Comparison of ENCODE assay signal across 10 cellular contexts in the genomic region with DNA sequence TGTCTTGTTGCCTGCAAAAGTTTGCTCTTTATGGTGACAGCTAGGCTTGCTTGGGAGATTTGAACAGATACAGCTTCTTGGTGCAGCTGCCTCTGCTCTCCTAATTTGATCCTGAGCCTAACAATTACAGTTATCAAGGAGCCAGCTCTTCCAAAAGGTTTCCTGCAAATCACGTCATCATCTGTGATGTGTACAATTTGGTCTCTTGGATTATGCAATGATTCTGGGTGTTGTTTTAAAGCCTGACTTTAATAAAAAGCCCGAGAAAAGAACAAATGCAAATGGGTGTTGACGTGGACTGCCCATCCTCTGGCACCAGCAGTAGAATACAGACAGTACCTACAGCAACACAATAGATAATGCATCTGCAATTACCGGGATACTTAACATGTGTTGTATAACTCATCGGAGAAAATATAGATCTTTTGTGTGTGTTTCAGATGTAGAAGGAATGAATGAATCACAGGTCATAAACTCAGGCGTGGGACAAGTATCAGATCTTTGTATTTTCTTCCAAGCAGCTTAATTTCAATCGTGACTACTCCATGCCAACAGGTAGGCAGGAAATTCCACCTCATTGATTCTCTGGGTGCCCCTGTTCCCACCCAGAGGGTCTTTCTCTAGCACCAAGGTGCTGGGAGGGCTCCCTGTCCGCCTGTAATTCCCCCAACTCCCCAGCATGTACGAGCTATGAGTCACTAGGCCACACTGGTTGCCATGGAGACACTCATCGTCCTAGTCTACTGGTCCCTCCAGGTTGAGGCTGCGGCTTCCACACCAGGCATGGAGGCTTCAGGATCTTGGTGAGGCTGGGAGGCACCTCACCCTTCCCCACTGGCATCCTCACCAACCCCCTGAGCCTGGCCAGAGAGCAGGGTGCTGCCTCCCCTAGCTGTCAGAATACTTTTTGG.
DNase-seq lines count a peak whose midpoint lies in the region; ATAC-seq and TF ChIP-seq lines count a peak whose summit lies in the region.
"Had no signal": no experiment of that assay in that cellular context is flagged by ENCODE, and none has a peak within 500 bp of the region (broad histone marks: within the 10 kb centered on the region; RNA-seq: fewer than 3 reads in every experiment).

No MANE protein-coding gene starts in this region.

- BruUV-seq in Calu3 (replicated peaks; lab: Mats Ljungman, UMichigan): no TSS peak

- H3K36me3 Mint-ChIP-seq in endodermal cell (ENCODE audit: low read depth): no peaks in the 10 kb centered on the region
- H3K36me3 Mint-ChIP-seq in T-helper 2 cell treated with Interferon-gamma antibody and Interleukin-4, amounts not matched to agents 5 μg/mL and 100 μg/mL, for 36 hours (ENCODE audit: low read depth): no peaks in the 10 kb centered on the region
- H3K36me3 Mint-ChIP-seq in Calu3 (ENCODE audit: insufficient read depth, unreplicated experiment): no peaks in the 10 kb centered on the region

- no peaks in the 10 kb centered on the region for H3K4me1 Mint-ChIP-seq in endodermal cell
- H3K4me1 Mint-ChIP-seq in T-helper 2 cell treated with Interferon-gamma antibody and Interleukin-4, amounts not matched to agents 5 μg/mL and 100 μg/mL, for 36 hours (ENCODE audit: low read depth): no peaks in the 10 kb centered on the region
- no peaks in the 10 kb centered on the region for H3K4me1 Mint-ChIP-seq in Calu3 (ENCODE audit: low read depth, unreplicated experiment)

- TF ChIP-seq CTCF in GM06990 (IDR thresholded peaks at IDR 0.05; ENCODE audit: insufficient read depth, low read length, poor library complexity, severe bottlenecking): no peak
- no peak for TF ChIP-seq CTCF in endodermal cell (conservative IDR thresholded peaks at IDR 0.05)
- TF ChIP-seq CTCF in omental fat pad (IDR thresholded peaks at IDR 0.05): no peak
- TF ChIP-seq CTCF in Calu3 (IDR thresholded peaks at IDR 0.05; ENCODE audit: unreplicated experiment): no peak

- H3K36me3 ChIP-seq in GM06990 (ENCODE audit: control insufficient read depth, insufficient read depth, low read length) (no peaks in the 10 kb centered on the region), endodermal cell (ENCODE audit: control insufficient read depth, insufficient read depth, low read length) (no peaks in the 10 kb centered on the region)
- H3K36me3 ChIP-seq: spleen had no signal

- intact Hi-C loops in Calu3 (cut with micrococcal nuclease; ENCODE audit: unreplicated experiment): no loop called here

- H3K27me3 Mint-ChIP-seq in endodermal cell (ENCODE audit: insufficient read depth): peaks cover 2% of the 10 kb centered on the region
- no peaks in the 10 kb centered on the region for H3K27me3 Mint-ChIP-seq in T-helper 2 cell treated with Interferon-gamma antibody and Interleukin-4, amounts not matched to agents 5 μg/mL and 100 μg/mL, for 36 hours (ENCODE audit: low read depth)
- peaks cover 18% of the 10 kb centered on the region for H3K27me3 Mint-ChIP-seq in Calu3 (ENCODE audit: unreplicated experiment)

- ATAC-seq in HG03342 (IDR thresholded peaks at IDR 0.05; ENCODE audit: unreplicated experiment) (peak; percentile 58), omental fat pad (ENCODE audit: low FRiP score) (peak; percentile 73), HG02642 (IDR thresholded peaks at IDR 0.05; ENCODE audit: poor library complexity, unreplicated experiment) (no peak)

- no peak overlapping the region for H3K4me3 ChIP-seq in GM06990 (replicated peaks; ENCODE audit: low read depth, low read length)
- no peak overlapping the region for H3K4me3 ChIP-seq in endodermal cell (ENCODE audit: low read length)
- H3K4me3 ChIP-seq: SK-N-MC, spleen had no signal

- H3K9me3 Mint-ChIP-seq in endodermal cell (no peaks in the 10 kb centered on the region), Calu3 (ENCODE audit: low read depth, unreplicated experiment) (peaks cover 4% of the 10 kb centered on the region)
- no peaks in the 10 kb centered on the region for H3K9me3 Mint-ChIP-seq in T-helper 2 cell treated with Interferon-gamma antibody and Interleukin-4, amounts not matched to agents 5 μg/mL and 100 μg/mL, for 36 hours

- no peak overlapping the region for H3K27ac ChIP-seq in endodermal cell (ENCODE audit: low read depth, low read length)
- H3K27ac ChIP-seq: SK-N-MC, spleen had no signal

- H3K27ac Mint-ChIP-seq in endodermal cell (no peak overlapping the region), Calu3 (ENCODE audit: unreplicated experiment) (no peak overlapping the region)
- H3K27ac Mint-ChIP-seq in T-helper 2 cell treated with Interferon-gamma antibody and Interleukin-4, amounts not matched to agents 5 μg/mL and 100 μg/mL, for 36 hours: no peak overlapping the region

- CTCF ChIA-PET in Calu3 (lab: Charles Lee): interaction anchor here (0.6 to 0.7 kb wide), 2 partner anchors 77 to 189 kb away, joined by 3 read pairs; no protein-coding TSS in a partner anchor

- 75 to 87% methylated on average over 4 to 11 of the region's 11 CpGs for WGBS in endodermal cell (ENCODE audit: insufficient coverage in 1 of 2, insufficient read length in 1 of 2), 2 experiments

- DNase-seq in GM06990 (ENCODE audit: extremely low read depth, insufficient read length) (peak; percentile 65), endodermal cell (peak; percentile 68), omental fat pad (ENCODE audit: low spot score) (no peak), Calu3 (no peak)
- no peak for DNase-seq in T-helper 2 cell treated with Interferon-gamma antibody and Interleukin-4, amounts not matched to agents 5 μg/mL and 100 μg/mL, for 36 hours (ENCODE audit: low spot score)
- no peak for DNase-seq in stimulated activated CD4-positive, alpha-beta T cell treated with anti-CD3 and anti-CD28 coated beads, Interleukin-4, amount 100 ng/mL, for 1 hour
- DNase-seq: spleen had no signal

- no peak overlapping the region for H3K9ac ChIP-seq in endodermal cell (ENCODE audit: extremely low read depth, low read length, poor library complexity, severe bottlenecking)

- H3K4me1 ChIP-seq in endodermal cell (ENCODE audit: control insufficient read depth, insufficient read depth, low read length): no peaks in the 10 kb centered on the region
- H3K4me1 ChIP-seq: spleen had no signal

- H3K9me3 ChIP-seq in endodermal cell (ENCODE audit: control insufficient read depth, low read length): no peaks in the 10 kb centered on the region
- H3K9me3 ChIP-seq: spleen had no signal

- H3K27me3 ChIP-seq in GM06990 (replicated peaks; ENCODE audit: control insufficient read depth, insufficient read depth, low read length) (no peaks in the 10 kb centered on the region), endodermal cell (ENCODE audit: control insufficient read depth, insufficient read depth, low read length, poor library complexity, severe bottlenecking) (no peaks in the 10 kb centered on the region)

- H3K4me3 Mint-ChIP-seq in endodermal cell (no peak overlapping the region), Calu3 (ENCODE audit: low read depth, unreplicated experiment) (no peak overlapping the region)
- no peak overlapping the region for H3K4me3 Mint-ChIP-seq in T-helper 2 cell treated with Interferon-gamma antibody and Interleukin-4, amounts not matched to agents 5 μg/mL and 100 μg/mL, for 36 hours

Comparison
In these comparisons a context has a peak if more than half of its experiments do, and no peak if none do; other contexts are left out.
1. DNase-seq: peak in GM06990 (single experiment) and endodermal cell (single experiment); none in omental fat pad (single experiment), T-helper 2 cell treated with Interferon-gamma antibody and Interleukin-4, amounts not matched to agents 5 μg/mL and 100 μg/mL, for 36 hours (single experiment), Calu3 (single experiment) and stimulated activated CD4-positive, alpha-beta T cell treated with anti-CD3 and anti-CD28 coated beads, Interleukin-4, amount 100 ng/mL, for 1 hour (single experiment).